Comparison of ENCODE assay signal across 16 cellular contexts in the genomic region with DNA sequence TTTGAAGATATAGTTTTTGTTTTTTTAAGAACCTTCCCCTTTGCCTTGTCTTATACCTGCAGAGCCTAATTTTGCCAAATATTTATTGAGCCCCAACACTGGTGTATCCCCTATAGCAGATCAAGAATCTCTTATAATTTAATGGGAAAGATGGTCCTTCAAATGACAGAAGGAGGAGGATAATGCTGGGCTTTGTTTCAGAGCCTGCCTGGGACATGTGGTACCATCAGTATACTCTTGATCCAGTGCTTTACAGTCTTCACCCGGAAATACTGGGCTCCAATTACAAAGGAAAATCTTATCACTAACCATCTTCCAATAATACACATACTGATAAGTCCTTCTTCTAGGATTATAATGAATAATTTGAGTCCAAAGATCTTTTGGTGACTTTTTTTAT.
"Had no signal": no experiment of that assay in that cellular context is flagged by ENCODE, and none has a peak within 500 bp of the region (broad histone marks: within the 10 kb centered on the region; RNA-seq: fewer than 3 reads in every experiment).

No MANE protein-coding gene starts in this region.

- H3K27me3 ChIP-seq: gastroesophageal sphincter, sigmoid colon, testis had no signal

- ATAC-seq: effector memory CD8-positive, alpha-beta T cell; gastroesophageal sphincter had no signal

- H3K4me3 Mint-ChIP-seq: activated naive CD4-positive, alpha-beta T cell treated with anti-CD3 and anti-CD28 coated beads, Interleukin-2, amount 10 ng/mL, durations not matched to agents 7 days and 5 days; effector memory CD8-positive, alpha-beta T cell had no signal

- H3K9me3 ChIP-seq: gastroesophageal sphincter, lower lobe of right lung, sigmoid colon, testis had no signal

- DNase-seq: activated CD4-positive, alpha-beta T cell treated with anti-CD3 and anti-CD28 coated beads for 48 hours; activated naive CD4-positive, alpha-beta T cell treated with anti-CD3 and anti-CD28 coated beads, Interleukin-2, amount 10 ng/mL, durations not matched to agents 7 days and 5 days; central memory CD4-positive, alpha-beta T cell; cortex of kidney; effector memory CD8-positive, alpha-beta T cell; kidney; lower lobe of right lung; naive thymus-derived CD4-positive, alpha-beta T cell; sigmoid colon; stimulated activated CD4-positive, alpha-beta T cell treated with anti-CD3 and anti-CD28 coated beads, Interleukin-12 subunit alpha, Interleukin-12 subunit beta, amount 100 ng/mL, for 4 hours; stimulated activated naive CD4-positive, alpha-beta T cell treated with Interleukin-2 at 50 U/mL for 16 hours; T1000; testis had no signal

- H3K9me3 Mint-ChIP-seq: activated naive CD4-positive, alpha-beta T cell treated with anti-CD3 and anti-CD28 coated beads, Interleukin-2, amount 10 ng/mL, durations not matched to agents 7 days and 5 days; effector memory CD8-positive, alpha-beta T cell had no signal

- H3K27ac ChIP-seq: epithelial cell of prostate, gastroesophageal sphincter, lower lobe of right lung, sigmoid colon, testis, VCaP had no signal

- H3K36me3 ChIP-seq: gastroesophageal sphincter, lower lobe of right lung, sigmoid colon had no signal

- H3K27ac Mint-ChIP-seq: effector memory CD8-positive, alpha-beta T cell had no signal

- H3K4me1 ChIP-seq: testis had no signal

- H3K4me3 ChIP-seq: gastroesophageal sphincter, lower lobe of right lung, sigmoid colon, testis had no signal

- H3K27me3 Mint-ChIP-seq: activated naive CD4-positive, alpha-beta T cell treated with anti-CD3 and anti-CD28 coated beads, Interleukin-2, amount 10 ng/mL, durations not matched to agents 7 days and 5 days had no signal
